ENCODE assay signal across 16 cellular contexts in the genomic region with DNA sequence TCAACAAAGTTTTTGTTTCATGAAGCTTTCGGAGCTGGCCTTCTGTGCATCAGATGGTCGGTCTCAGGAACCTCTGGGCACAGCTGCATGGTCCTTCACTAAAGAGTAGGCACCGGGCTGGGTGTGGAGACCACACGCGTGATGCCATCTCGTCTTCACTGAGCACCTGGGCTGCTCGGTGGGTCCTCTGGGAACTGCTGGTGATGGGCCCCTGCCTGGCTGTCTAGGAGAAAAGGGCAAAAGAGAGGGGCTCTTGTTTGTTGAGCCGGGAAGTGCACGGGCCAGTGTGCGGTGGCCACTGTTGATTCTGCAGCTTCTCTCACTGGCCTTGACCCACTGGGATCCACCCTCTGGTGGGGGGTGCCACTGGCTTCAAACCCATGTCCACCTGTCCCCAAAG. TPM values are rescaled to one million over a fixed set of nuclear protein-coding genes. Genes with fewer than 3 reads are reported as not detected.
A peak's percentile ranks its signal among the peaks of the same experiment; 100 is the strongest.
DNase-seq lines count a peak whose midpoint lies in the region; ATAC-seq and TF ChIP-seq lines count a peak whose summit lies in the region.
"Had no signal": no experiment of that assay in that cellular context is flagged by ENCODE, and none has a peak within 500 bp of the region (broad histone marks: within the 10 kb centered on the region; RNA-seq: fewer than 3 reads in every experiment).

No MANE protein-coding gene starts in this region.

- H3K9me3 Mint-ChIP-seq in T-helper 2 cell treated with Interferon-gamma antibody and Interleukin-4, amounts not matched to agents 5 μg/mL and 100 μg/mL, for 36 hours = no peaks in the 10 kb centered on the region
- H3K9me3 Mint-ChIP-seq: CD14-positive monocyte; CD8-positive, alpha-beta T cell had no signal

- H3K4me1 Mint-ChIP-seq in T-helper 2 cell treated with Interferon-gamma antibody and Interleukin-4, amounts not matched to agents 5 μg/mL and 100 μg/mL, for 36 hours (ENCODE audit: low read depth) = no peaks in the 10 kb centered on the region
- H3K4me1 Mint-ChIP-seq: CD14-positive monocyte had no signal

- H3K27me3 Mint-ChIP-seq in T-helper 2 cell treated with Interferon-gamma antibody and Interleukin-4, amounts not matched to agents 5 μg/mL and 100 μg/mL, for 36 hours (ENCODE audit: low read depth) = no peaks in the 10 kb centered on the region

- intact Hi-C loops in Right ventricle myocardium inferior (cut with DNase I) = no loop called here
- intact Hi-C loops in lower lobe of right lung (cut with DNase I) = no loop called here
- intact Hi-C loops in posterior vena cava (cut with DNase I) = no loop called here

- H3K27me3 ChIP-seq in right atrium auricular region = no peaks in the 10 kb centered on the region
- no peaks in the 10 kb centered on the region for H3K27me3 ChIP-seq in RWPE2 (ENCODE audit: insufficient read depth, poor library complexity, severe bottlenecking)
- no peaks in the 10 kb centered on the region for H3K27me3 ChIP-seq in lower lobe of right lung (ENCODE audit: low read depth)

- ATAC-seq in Right ventricle myocardium inferior (no peak), RWPE2 (ENCODE audit: low read depth) (no peak), lower lobe of right lung (no peak), HG03159 (IDR thresholded peaks at IDR 0.05; ENCODE audit: unreplicated experiment) (no peak)
- ATAC-seq: CD8-positive, alpha-beta T cell; GM23338 had no signal

- no peak overlapping the region for H3K4me3 ChIP-seq in right atrium auricular region
- H3K4me3 ChIP-seq in RWPE2 (ENCODE audit: severe bottlenecking) = no peak overlapping the region
- no peak overlapping the region for H3K4me3 ChIP-seq in lower lobe of right lung
- H3K4me3 ChIP-seq: GM23338 had no signal

- no peak overlapping the region for H3K27ac Mint-ChIP-seq in T-helper 2 cell treated with Interferon-gamma antibody and Interleukin-4, amounts not matched to agents 5 μg/mL and 100 μg/mL, for 36 hours
- H3K27ac Mint-ChIP-seq: CD14-positive monocyte; CD8-positive, alpha-beta T cell; GM23338 had no signal

- no peak overlapping the region for H3K4me3 Mint-ChIP-seq in T-helper 2 cell treated with Interferon-gamma antibody and Interleukin-4, amounts not matched to agents 5 μg/mL and 100 μg/mL, for 36 hours
- H3K4me3 Mint-ChIP-seq: CD14-positive monocyte; CD8-positive, alpha-beta T cell; GM23338 had no signal

- TF ChIP-seq CTCF in right atrium auricular region (IDR thresholded peaks at IDR 0.05) (no peak), RWPE2 (IDR thresholded peaks at IDR 0.05; ENCODE audit: poor library complexity, severe bottlenecking) (no peak), lower lobe of right lung (IDR thresholded peaks at IDR 0.05) (no peak)

- no peaks in the 10 kb centered on the region for H3K36me3 Mint-ChIP-seq in T-helper 2 cell treated with Interferon-gamma antibody and Interleukin-4, amounts not matched to agents 5 μg/mL and 100 μg/mL, for 36 hours (ENCODE audit: low read depth)
- H3K36me3 Mint-ChIP-seq: CD14-positive monocyte; CD8-positive, alpha-beta T cell had no signal

- peaks cover 0 to 24% of the 10 kb centered on the region in 2 donors for H3K4me1 ChIP-seq in right atrium auricular region
- no peaks in the 10 kb centered on the region for H3K4me1 ChIP-seq in RWPE2 (ENCODE audit: insufficient read depth, poor library complexity, severe bottlenecking)
- H3K4me1 ChIP-seq in lower lobe of right lung = peaks cover under 1% of the 10 kb centered on the region

- H3K36me3 ChIP-seq in right atrium auricular region = no peaks in the 10 kb centered on the region
- H3K36me3 ChIP-seq in RWPE2 (ENCODE audit: low read depth) = peaks cover 14% of the 10 kb centered on the region; the same call in 1 of the 2 replicates
- H3K36me3 ChIP-seq in lower lobe of right lung = no peaks in the 10 kb centered on the region

- peak; percentile 40 for DNase-seq in Right ventricle myocardium inferior (ENCODE audit: missing footprints)
- no peak for DNase-seq in right atrium auricular region (ENCODE audit: low spot score)
- DNase-seq in RWPE2 (ENCODE audit: low spot score) = peak; percentile 19
- DNase-seq in lower lobe of right lung = peak; percentile 16
- DNase-seq in posterior vena cava (ENCODE audit: low spot score) = peak; percentile 57
- no peak for DNase-seq in T-helper 9 cell
- no peak for DNase-seq in T-helper 2 cell treated with Interferon-gamma antibody and Interleukin-4, amounts not matched to agents 5 μg/mL and 100 μg/mL, for 36 hours (ENCODE audit: low spot score)
- DNase-seq: CD8-positive, alpha-beta T cell; COR-L47; DND-41; GDM1; H7 had no signal

- no peaks in the 10 kb centered on the region for H3K9me3 ChIP-seq in right atrium auricular region
- H3K9me3 ChIP-seq in RWPE2 (ENCODE audit: severe bottlenecking) = no peaks in the 10 kb centered on the region
- no peaks in the 10 kb centered on the region for H3K9me3 ChIP-seq in lower lobe of right lung

- H3K27ac ChIP-seq in right atrium auricular region (no peak overlapping the region), RWPE2 (ENCODE audit: poor library complexity, severe bottlenecking) (no peak overlapping the region), lower lobe of right lung (no peak overlapping the region)
- H3K27ac ChIP-seq: 22Rv1 had no signal

RNA-seq across cellular contexts. Expression of a gene that starts 46.0 kb away (rescaled TPM):
- 18.7 TPM for total RNA-seq in Right ventricle myocardium inferior
- 10 to 100 TPM; 10.9 to 22.0 TPM for total RNA-seq in right atrium auricular region
- total RNA-seq in lower lobe of right lung = 29.0 TPM
- 100 to 1,000 TPM in 1 of 2 donors, 10 to 100 TPM in 1; 71.1 to 196 TPM for total RNA-seq in posterior vena cava

Comparison
In these comparisons a context has a peak if more than half of its experiments do, and no peak if none do; other contexts are left out.
1. DNase-seq: peak in Right ventricle myocardium inferior (single experiment), RWPE2 (single experiment), lower lobe of right lung (single experiment) and posterior vena cava (single experiment); none in right atrium auricular region (single experiment), T-helper 9 cell (single experiment) and T-helper 2 cell treated with Interferon-gamma antibody and Interleukin-4, amounts not matched to agents 5 μg/mL and 100 μg/mL, for 36 hours (single experiment).